Comparison of ENCODE assay signal across 24 cellular contexts in genomic region chr11:90593099-90593498, GRCh38.
"Had no signal": no experiment of that assay in that cellular context is flagged by ENCODE, and none has a peak within 500 bp of the region (broad histone marks: within the 10 kb centered on the region; RNA-seq: fewer than 3 reads in every experiment).

No MANE protein-coding gene starts in this region.

- H3K27ac ChIP-seq: brain microvascular endothelial cell, coronary artery, dorsolateral prefrontal cortex, gastrocnemius medialis, hepatocyte, suprapubic skin, tibial artery, upper lobe of right lung had no signal

- H3K4me3 ChIP-seq: coronary artery, dorsolateral prefrontal cortex, gastrocnemius medialis, hepatocyte, mucosa of descending colon, suprapubic skin, tibial artery, upper lobe of right lung had no signal

- H3K4me1 ChIP-seq: gastrocnemius medialis, suprapubic skin, tibial artery, upper lobe of right lung had no signal

- ATAC-seq: activated CD4-positive, alpha-beta T cell treated with anti-CD3 and anti-CD28 coated beads for 36 hours; gastrocnemius medialis; left ventricle myocardium superior; mucosa of descending colon; natural killer cell treated with Interleukin-12 subunit alpha and Interleukin-12 subunit beta and Interleukin-15 and Interleukin-18, amount 100 ng/mL, for 72 hours; right cardiac atrium; upper lobe of right lung had no signal

- H3K36me3 ChIP-seq: brain microvascular endothelial cell, gastrocnemius medialis, suprapubic skin, tibial artery, upper lobe of right lung had no signal

- DNase-seq: activated CD4-positive, alpha-beta T cell treated with anti-CD3 and anti-CD28 coated beads for 36 hours; activated CD4-positive, alpha-beta T cell treated with anti-CD3 and anti-CD28 coated beads, Interleukin-2, amount 50 U/mL, for 4 hours; activated CD4-positive, CD25-positive, alpha-beta regulatory T cell; activated gamma-delta T cell treated with Interleukin-2 at 50 U/mL for 16 hours; activated naive CD4-positive, alpha-beta T cell treated with anti-CD3 and anti-CD28 coated beads, Interleukin-2, amount 50 U/mL, for 16 hours; activated T-cell treated with anti-CD3 and anti-CD28 coated beads for 4 hours; amniotic stem cell; brain microvascular endothelial cell; dorsolateral prefrontal cortex; effector memory CD4-positive, alpha-beta T cell; gastrocnemius medialis; islet precursor cell; left ventricle myocardium superior; mucosa of descending colon; posterior cingulate gyrus; right cardiac atrium; stimulated activated naive CD4-positive, alpha-beta T cell; T-helper 9 cell; tibial artery; upper lobe of right lung had no signal

- H3K27me3 ChIP-seq: brain microvascular endothelial cell, gastrocnemius medialis, hepatocyte, suprapubic skin, tibial artery, upper lobe of right lung had no signal

- H3K9me3 ChIP-seq: gastrocnemius medialis, tibial artery, upper lobe of right lung had no signal
